Comparison of ENCODE assay signal across 10 cellular contexts in genomic region chr15:40063563-40064011, GRCh38. TPM values are rescaled to one million over a fixed set of nuclear protein-coding genes. Genes with fewer than 3 reads are reported as not detected.
DNase-seq lines count a peak whose midpoint lies in the region; ATAC-seq and TF ChIP-seq lines count a peak whose summit lies in the region.
"Had no signal": no experiment of that assay in that cellular context is flagged by ENCODE, and none has a peak within 500 bp of the region (broad histone marks: within the 10 kb centered on the region; RNA-seq: fewer than 3 reads in every experiment).

No MANE protein-coding gene starts in this region.

- no peak overlapping the region for H3K4me2 ChIP-seq in neural progenitor cell

- H4K20me1 ChIP-seq in neural progenitor cell (ENCODE audit: low read depth) = no peaks in the 10 kb centered on the region

- peaks cover 6% of the 10 kb centered on the region for H3K27me3 Mint-ChIP-seq in neural progenitor cell (ENCODE audit: insufficient read depth, low read depth)

- DNase-seq in EL = peak; percentile 88
- DNase-seq in MG63 = peak; percentile 97
- peak; percentile 37 for DNase-seq in choroid plexus epithelial cell (ENCODE audit: low read depth)
- peak in 34 of 56 donors; percentile 6 to 68 (median 24) for DNase-seq in nucleus accumbens (lab: John Stamatoyannopoulos, UW)
- no peak for DNase-seq in neural progenitor cell (ENCODE audit: low spot score)
- DNase-seq in central memory CD4-positive, alpha-beta T cell = no peak
- DNase-seq in HEK293T (ENCODE audit: extremely low spot score) = no peak
- DNase-seq: NCI-H2171 had no signal

- CTCF ChIA-PET in HEK293T (lab: Yijun Ruan, JAX) = no interaction called here

- H3K9me3 ChIP-seq in MG63 (no peaks in the 10 kb centered on the region), neural progenitor cell (ENCODE audit: low read depth) (no peaks in the 10 kb centered on the region)

- H3K27ac Mint-ChIP-seq in neural progenitor cell = no peak overlapping the region

- H3K27ac ChIP-seq in neural progenitor cell = no peak overlapping the region

- H3K4me3 ChIP-seq in MG63 (no peak overlapping the region), choroid plexus epithelial cell (ENCODE audit: low read depth, low read length) (no peak overlapping the region), neural progenitor cell (no peak overlapping the region)

- POLR2A ChIA-PET in HEK293T (lab: Yijun Ruan, JAX) = no interaction called here

- H2AFZ ChIP-seq in neural progenitor cell (replicated peaks) = no peak overlapping the region

- peaks cover 6% of the 10 kb centered on the region for H3F3A ChIP-seq in neural progenitor cell (ENCODE audit: low read depth)

- H3K36me3 ChIP-seq in MG63 (no peaks in the 10 kb centered on the region), neural progenitor cell (no peaks in the 10 kb centered on the region)

- TF ChIP-seq CTCF in choroid plexus epithelial cell (conservative IDR thresholded peaks at IDR 0.05; ENCODE audit: low read depth, low read length) = no peak
- TF ChIP-seq CTCF in neural progenitor cell (IDR thresholded peaks at IDR 0.05) = no peak

- H3K9me3 Mint-ChIP-seq in neural progenitor cell = no peaks in the 10 kb centered on the region
- H3K9me3 Mint-ChIP-seq: nephron had no signal

- peaks cover 22% of the 10 kb centered on the region for H3K4me1 Mint-ChIP-seq in neural progenitor cell

- H3K36me3 Mint-ChIP-seq in neural progenitor cell = no peaks in the 10 kb centered on the region

- no peak overlapping the region for H3K9ac ChIP-seq in neural progenitor cell

- no peak for ATAC-seq in GM18858 (IDR thresholded peaks at IDR 0.05; ENCODE audit: unreplicated experiment)

- no peaks in the 10 kb centered on the region for H3K27me3 ChIP-seq in MG63
- H3K27me3 ChIP-seq in neural progenitor cell = no peaks in the 10 kb centered on the region

- H3K4me1 ChIP-seq in neural progenitor cell = peaks cover 18% of the 10 kb centered on the region

- H3K79me2 ChIP-seq in neural progenitor cell (ENCODE audit: low read depth) = no peaks in the 10 kb centered on the region

- no peak overlapping the region for H3K4me3 Mint-ChIP-seq in neural progenitor cell
- H3K4me3 Mint-ChIP-seq: nephron had no signal

TF ChIP-seq in HEK293T, 16 proteins besides CTCF, POLR2A, EP300 and RAD21:
- TF ChIP-seq SUZ12 (IDR thresholded peaks at IDR 0.05) = no peak
- TF ChIP-seq FOXA1 (IDR thresholded peaks at IDR 0.05) = no peak
- no peak for TF ChIP-seq ZNF384 (IDR thresholded peaks at IDR 0.05)
- TF ChIP-seq FOXM1 (IDR thresholded peaks at IDR 0.05; ENCODE audit: borderline replicate concordance) = no peak
- TF ChIP-seq L3MBTL2 (conservative IDR thresholded peaks at IDR 0.05) = no peak
- TF ChIP-seq HDGF (IDR thresholded peaks at IDR 0.05; ENCODE audit: borderline replicate concordance) = no peak
- TF ChIP-seq FOXK2 (IDR thresholded peaks at IDR 0.05) = no peak
- no peak for TF ChIP-seq ARNT (IDR thresholded peaks at IDR 0.05)
- no peak for TF ChIP-seq BHLHE40 (IDR thresholded peaks at IDR 0.05; ENCODE audit: borderline replicate concordance)
- TF ChIP-seq LEF1 (IDR thresholded peaks at IDR 0.05; ENCODE audit: borderline replicate concordance) = no peak
- TF ChIP-seq TARDBP (IDR thresholded peaks at IDR 0.05) = no peak
- TF ChIP-seq NFRKB (IDR thresholded peaks at IDR 0.05) = no peak
- no peak for TF ChIP-seq SP1 (IDR thresholded peaks at IDR 0.05)
- TF ChIP-seq PKNOX1 (IDR thresholded peaks at IDR 0.05) = no peak
- no peak for TF ChIP-seq CTBP1 (IDR thresholded peaks at IDR 0.05; ENCODE audit: borderline replicate concordance)
- TF ChIP-seq ELF4 (IDR thresholded peaks at IDR 0.05) = no peak

RNA-seq across cellular contexts. Expression of gene SRP14, which starts 24.6 kb away (rescaled TPM):
- 134 and 205 TPM in 2 replicates for total RNA-seq in MG63 (2014; rRNA removed; shearing (Covaris generic); ENCODE audit: low replicate concordance)
- total RNA-seq in neural progenitor cell (ENCODE audit: low replicate concordance) = 250 and 461 TPM in 2 replicates

RNA-seq across cellular contexts. Expression of gene BMF, which starts 45.1 kb away (rescaled TPM):
- total RNA-seq in MG63 (2014; rRNA removed; shearing (Covaris generic); ENCODE audit: low replicate concordance) = 0.20 TPM in 1 of 2 replicates, not detected in the other
- 8.0 and 12.1 TPM in 2 replicates for total RNA-seq in neural progenitor cell (ENCODE audit: low replicate concordance)

Comparison
In these comparisons a context has a peak if more than half of its experiments do, and no peak if none do; other contexts are left out.
1. DNase-seq: peak in EL (single experiment), MG63 (single experiment), choroid plexus epithelial cell (single experiment) and nucleus accumbens (34 of 56); none in neural progenitor cell (single experiment), central memory CD4-positive, alpha-beta T cell (single experiment) and HEK293T (single experiment).